ENCODE assay signal across 22 cellular contexts in genomic region chr10:35569836-35570235, GRCh38. TPM values are rescaled to one million over a fixed set of nuclear protein-coding genes. Genes with fewer than 3 reads are reported as not detected.
"Had no signal": no experiment of that assay in that cellular context is flagged by ENCODE, and none has a peak within 500 bp of the region (broad histone marks: within the 10 kb centered on the region; RNA-seq: fewer than 3 reads in every experiment).

No MANE protein-coding gene starts in this region.

- H3K27ac ChIP-seq: HL-60, KMS-11, SJSA1, SK-N-MC had no signal

- H3K27ac Mint-ChIP-seq: IgD-negative memory B cell had no signal

- ATAC-seq: K562 had no signal

- H3K27me3 Mint-ChIP-seq: IgD-negative memory B cell had no signal

- H3K4me2 ChIP-seq: KMS-11 had no signal

- H3K4me3 Mint-ChIP-seq: IgD-negative memory B cell had no signal

- DNase-seq: Kasumi-1, MM.1S, NCI-H1092 treated with DMSO at 0.1 percent for 48 hours, NCI-H1436, NCI-H187, NCI-H2029, NCI-H2081 treated with DMSO at 0.1 percent for 48 hours, NCI-H2171, NCI-H345, NCI-H446 treated with DMSO at 0.1 percent for 48 hours, NCI-H510A treated with DMSO at 0.1 percent for 48 hours, NCI-H526, Right ventricle myocardium superior, RPMI8226, SIG-M5 had no signal

- H3K27me3 ChIP-seq: SJSA1 had no signal

- H3K9ac ChIP-seq: KMS-11 had no signal

- H3K9me3 Mint-ChIP-seq: IgD-negative memory B cell had no signal

- H3K4me3 ChIP-seq: K562, SJSA1, SK-N-MC had no signal

- H3K9me3 ChIP-seq: SJSA1 had no signal

RNA-seq across cellular contexts. Expression of gene GJD4, which starts 35.3 kb away (rescaled TPM):
- total RNA-seq: K562, M059J, Right ventricle myocardium superior had no signal
